Comparison of ENCODE assay signal across 1 cellular context in genomic region chr17:58702045-58702476, GRCh38.
TF ChIP-seq lines count a peak whose summit lies in the region.

No MANE protein-coding gene starts in this region.

TF ChIP-seq in GM12878, 131 proteins besides CTCF, POLR2A, EP300 and RAD21 (continues in another document):
- TF ChIP-seq NBN (IDR thresholded peaks at IDR 0.05) (0 out of 2 replicates have a peak, but pooled peaks have one; percentile 49), MEF2B (IDR thresholded peaks at IDR 0.05; ENCODE audit: partially characterized antibody, poor library complexity, severe bottlenecking) (peak; percentile 35), CREB1 (IDR thresholded peaks at IDR 0.05; ENCODE audit: low read depth) (0 out of 2 replicates have a peak, but pooled peaks have one; percentile 32), NFYA (IDR thresholded peaks at IDR 0.05; ENCODE audit: borderline replicate concordance, low read depth, low read length) (no peak), RUNX3 (IDR thresholded peaks at IDR 0.05; ENCODE audit: low read length) (peak; percentile 39; the same call in 1 of the 2 replicates), ZNF384 (IDR thresholded peaks at IDR 0.05; ENCODE audit: borderline replicate concordance, low read depth, low read length) (peak; percentile 56), IRF4 (IDR thresholded peaks at IDR 0.05; ENCODE audit: low read depth, low read length) (peak; percentile 68), SUZ12 (IDR thresholded peaks at IDR 0.05; ENCODE audit: unreplicated experiment) (no peak), ATF2 (IDR thresholded peaks at IDR 0.05; ENCODE audit: low read length) (peak; percentile 16; the same call in 1 of the 2 replicates), BCL11A (IDR thresholded peaks at IDR 0.05; ENCODE audit: low read depth, low read length) (0 out of 2 replicates have a peak, but pooled peaks have one; percentile 31), JUNB (IDR thresholded peaks at IDR 0.05) (peak; percentile 86), NFIC (IDR thresholded peaks at IDR 0.05; ENCODE audit: low read depth, low read length) (peak; percentile 68; the same call in 1 of the 2 replicates), RCOR1 (conservative IDR thresholded peaks at IDR 0.05; ENCODE audit: low read depth, low read length) (no peak), MYB (IDR thresholded peaks at IDR 0.05; ENCODE audit: borderline replicate concordance, low read depth, low read length) (no peak), CBX5 (IDR thresholded peaks at IDR 0.05; ENCODE audit: low read depth) (no peak), RELB (IDR thresholded peaks at IDR 0.05; ENCODE audit: low read depth) (peak; percentile 95), SRF (IDR thresholded peaks at IDR 0.05; ENCODE audit: low read depth in 2 of 2, low read length in 2 of 2) (0 out of 4 replicates have a peak, but pooled peaks of 1 of the 2 experiments have one; percentile 22), BHLHE40 (IDR thresholded peaks at IDR 0.05; ENCODE audit: borderline replicate concordance in 1 of 2, low read depth in 2 of 2, low read length in 1 of 2) (peak in 1 of 2 experiments; percentile 36; a peak in 1 of 4 replicates), ZNF687 (IDR thresholded peaks at IDR 0.05) (peak; percentile 31; the same call in 1 of the 2 replicates), BMI1 (IDR thresholded peaks at IDR 0.05; ENCODE audit: borderline replicate concordance) (peak; percentile 80), ZNF622 (IDR thresholded peaks at IDR 0.05) (no peak), EED (IDR thresholded peaks at IDR 0.05; ENCODE audit: low read depth) (peak; percentile 28; the same call in 1 of the 2 replicates), CREM (IDR thresholded peaks at IDR 0.05; ENCODE audit: low read depth) (peak; percentile 33; the same call in 1 of the 2 replicates), PRDM15 (CRISPR knock-in tag; IDR thresholded peaks at IDR 0.05) (no peak), IRF3 (IDR thresholded peaks at IDR 0.05) (no peak), MTA2 (IDR thresholded peaks at IDR 0.05; ENCODE audit: low read depth) (peak; percentile 63; the same call in 1 of the 2 replicates), PAX5 (IDR thresholded peaks at IDR 0.05; ENCODE audit: borderline replicate concordance, low read depth, low read length) (0 out of 2 replicates have a peak, but pooled peaks have one; percentile 25), ASH2L (IDR thresholded peaks at IDR 0.05; ENCODE audit: borderline replicate concordance, low read depth) (peak; percentile 74; the same call in 1 of the 2 replicates), BCL3 (IDR thresholded peaks at IDR 0.05; ENCODE audit: borderline replicate concordance, insufficient read depth, low read depth, low read length, poor library complexity, severe bottlenecking) (no peak), ATF7 (IDR thresholded peaks at IDR 0.05; ENCODE audit: low read depth) (peak; percentile 58), IKZF1 (conservative IDR thresholded peaks at IDR 0.05) (peak; percentile 84), DPF2 (IDR thresholded peaks at IDR 0.05) (peak; percentile 57), MEF2A (IDR thresholded peaks at IDR 0.05; ENCODE audit: insufficient read depth, low read depth, low read length) (0 out of 2 replicates have a peak, but pooled peaks have one; percentile 20), STAT1 (conservative IDR thresholded peaks at IDR 0.05) (no peak), JUND (IDR thresholded peaks at IDR 0.05; ENCODE audit: low read depth, low read length) (peak; percentile 65; the same call in 1 of the 2 replicates), SMAD1 (IDR thresholded peaks at IDR 0.05; ENCODE audit: low read depth, partially characterized antibody) (no peak), SPI1 (IDR thresholded peaks at IDR 0.05; ENCODE audit: borderline replicate concordance, insufficient read depth, low read depth, low read length) (no peak), SREBF2 (IDR thresholded peaks at IDR 0.05; ENCODE audit: low read length) (no peak), E2F4 (IDR thresholded peaks at IDR 0.05; ENCODE audit: low read depth, low read length) (no peak), PAX8 (IDR thresholded peaks at IDR 0.05) (0 out of 2 replicates have a peak, but pooled peaks have one; percentile 45), FOXM1 (IDR thresholded peaks at IDR 0.05; ENCODE audit: low read depth, low read length) (peak; percentile 43; the same call in 1 of the 2 replicates), RELA (IDR thresholded peaks at IDR 0.05; ENCODE audit: borderline replicate concordance, partially characterized antibody) (peak; percentile 88), CHD4 (IDR thresholded peaks at IDR 0.05) (no peak), NR2F1 (conservative IDR thresholded peaks at IDR 0.05) (peak; percentile 94), SKIL (IDR thresholded peaks at IDR 0.05; ENCODE audit: low read depth, poor library complexity, severe bottlenecking) (peak; percentile 52)
